ENCODE assay signal across 9 cellular contexts in the genomic region with DNA sequence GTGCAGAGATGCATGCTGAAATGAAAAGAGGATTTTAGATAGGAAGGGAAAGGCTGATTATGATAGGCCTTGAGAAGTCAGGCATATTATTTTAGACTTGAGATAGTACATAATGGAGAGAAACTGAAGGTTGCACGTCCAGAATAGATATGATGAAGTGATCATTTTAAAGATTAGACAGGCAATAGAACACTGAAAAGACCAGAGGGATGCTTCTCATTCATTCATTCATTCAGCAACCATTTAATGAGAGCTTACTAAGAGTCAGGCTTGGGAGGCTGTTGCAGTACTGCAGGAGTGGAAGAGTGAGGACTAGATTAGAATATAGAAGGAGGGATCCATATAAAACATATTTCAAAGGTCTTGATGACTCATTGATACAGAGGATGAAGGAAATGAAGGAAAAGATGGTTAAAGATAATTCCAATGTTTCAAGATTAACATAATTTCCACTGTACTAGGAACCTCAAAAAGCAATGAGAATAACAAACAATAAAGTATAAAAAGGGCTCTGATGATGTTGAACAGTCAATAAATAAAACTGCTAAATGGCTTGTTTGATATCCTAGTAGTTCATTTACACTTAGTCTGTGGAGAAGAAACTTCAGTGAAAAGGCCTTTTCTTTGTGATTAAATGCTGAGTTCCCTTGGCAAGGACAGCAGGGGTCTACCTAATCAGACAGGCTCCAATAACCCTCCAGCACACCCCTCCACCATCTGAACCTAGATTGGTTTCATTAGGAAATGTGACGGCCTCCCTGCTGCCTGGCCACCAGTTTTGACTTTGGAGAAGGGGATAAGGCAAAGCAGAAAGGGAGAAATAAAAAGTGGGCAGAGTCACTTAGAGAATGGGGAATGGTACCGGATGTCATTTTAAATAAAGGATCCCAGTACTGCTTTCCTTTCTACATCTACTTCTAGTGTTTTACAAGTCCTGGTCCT. TPM values are rescaled to one million over a fixed set of nuclear protein-coding genes. Genes with fewer than 3 reads are reported as not detected.
DNase-seq lines count a peak whose midpoint lies in the region; ATAC-seq and TF ChIP-seq lines count a peak whose summit lies in the region.
"Had no signal": no experiment of that assay in that cellular context is flagged by ENCODE, and none has a peak within 500 bp of the region (broad histone marks: within the 10 kb centered on the region; RNA-seq: fewer than 3 reads in every experiment).

No MANE protein-coding gene starts in this region.

- H3K4me1 ChIP-seq in PC-9 (replicated peaks; ENCODE audit: insufficient read depth) (peaks cover 24% of the 10 kb centered on the region), prostate gland (replicated peaks) (peaks cover 5% of the 10 kb centered on the region)

- no TSS peak for BruUV-seq in PC-9 (replicated peaks; lab: Mats Ljungman, UMichigan)

- whole genome bisulfite sequencing in prostate gland: 41% methylated on average over 3 of the region's 3 CpGs

- intact Hi-C loops in PC-9 (cut with micrococcal nuclease; ENCODE audit: unreplicated experiment): no loop called here
- intact Hi-C loops in prostate gland (cut with DNase I): no loop called here

- no peak for ATAC-seq in GM18907 (IDR thresholded peaks at IDR 0.05; ENCODE audit: unreplicated experiment)
- no peak for ATAC-seq in GM21528 (IDR thresholded peaks at IDR 0.05; ENCODE audit: low FRiP score, unreplicated experiment)
- ATAC-seq: Panc1 had no signal

- H3K4me2 ChIP-seq in PC-9: peak overlapping the region; percentile 99

- no peaks in the 10 kb centered on the region for H3F3A ChIP-seq in PC-9 (ENCODE audit: insufficient read depth, low read depth)

- no peak overlapping the region for H2AFZ ChIP-seq in PC-9

- POLR2A ChIA-PET in PC-9 (lab: Charles Lee; ENCODE audit: unreplicated experiment): no interaction called here

- H3K4me3 ChIP-seq in PC-9 (peak overlapping the region; percentile 80; the same call in 1 of the 2 replicates), prostate gland (peak overlapping the region; percentile 82 to 88)

- TF ChIP-seq POLR2A in erythroblast (IDR thresholded peaks at IDR 0.05; ENCODE audit: low read length) (no peak), prostate gland (IDR thresholded peaks at IDR 0.05) (no peak)

- no peaks in the 10 kb centered on the region for H3K36me3 ChIP-seq in PC-9 (ENCODE audit: low read depth)
- no peaks in the 10 kb centered on the region for H3K36me3 ChIP-seq in prostate gland

- DNase-seq in EH (ENCODE audit: low read depth) (peak; percentile 23), PC-9 (no peak), erythroblast (lab: John Stamatoyannopoulos, UW) (peak; percentile 34 to 43), prostate gland (ENCODE audit: low spot score) (no peak), COLO829 (ENCODE audit: low spot score) (no peak), UCSD-AML1 (lab: John Stamatoyannopoulos, UW; ENCODE audit: unreplicated experiment) (no peak)

- H4K20me1 ChIP-seq in PC-9 (ENCODE audit: insufficient read depth): no peaks in the 10 kb centered on the region

- no peaks in the 10 kb centered on the region for H3K27me3 ChIP-seq in PC-9 (ENCODE audit: insufficient read depth, low read depth)
- no peaks in the 10 kb centered on the region for H3K27me3 ChIP-seq in prostate gland (replicated peaks; ENCODE audit: insufficient read depth)

- no peaks in the 10 kb centered on the region for H3K79me2 ChIP-seq in PC-9 (ENCODE audit: low read depth)

- H3K9me2 ChIP-seq in PC-9 (ENCODE audit: insufficient read depth): no peaks in the 10 kb centered on the region

- H3K27ac ChIP-seq in PC-9: no peak overlapping the region
- peak overlapping the region; percentile 95 to 97 for H3K27ac ChIP-seq in prostate gland

- H3K9me3 ChIP-seq in PC-9 (ENCODE audit: insufficient read depth, low read depth): no peaks in the 10 kb centered on the region
- no peaks in the 10 kb centered on the region for H3K9me3 ChIP-seq in prostate gland

- CTCF ChIA-PET in PC-9 (lab: Charles Lee): no interaction called here

- no peak for TF ChIP-seq CTCF in PC-9 (conservative IDR thresholded peaks at IDR 0.05)
- TF ChIP-seq CTCF in prostate gland (IDR thresholded peaks at IDR 0.05): no peak

RNA-seq across cellular contexts. Expression of a gene that starts 1.7 kb away (rescaled TPM):
- total RNA-seq in PC-9 (2021) (7.0 and 8.0 TPM in 2 replicates), prostate gland (10 to 100 TPM; 19.1 to 27.2 TPM)

RNA-seq across cellular contexts. Expression of a gene that starts 5.3 kb away (rescaled TPM):
- 49.9 and 56.5 TPM in 2 replicates for total RNA-seq in PC-9 (2021)
- 10 to 100 TPM; 55.6 to 89.2 TPM for total RNA-seq in prostate gland

Comparison
In these comparisons a context has a peak if more than half of its experiments do, and no peak if none do; other contexts are left out.
1. DNase-seq: peak in EH (single experiment) and erythroblast (2 of 2); none in PC-9 (0 of 2), prostate gland (single experiment), COLO829 (single experiment) and UCSD-AML1 (single experiment).